In genomic region chr14:23307146-23307447, GRCh38 we compare ENCODE assay signal across 1 cellular context.
TF ChIP-seq lines count a peak whose summit lies in the region.

No MANE protein-coding gene starts in this region.

TF ChIP-seq in H1, 55 proteins besides CTCF, POLR2A, EP300 and RAD21:
- no peak for TF ChIP-seq SP2 (IDR thresholded peaks at IDR 0.05; ENCODE audit: low read length)
- no peak for TF ChIP-seq SAP30 (IDR thresholded peaks at IDR 0.05; ENCODE audit: insufficient read depth, insufficient replicate concordance, low read length)
- no peak for TF ChIP-seq MAX (IDR thresholded peaks at IDR 0.05)
- TF ChIP-seq NRF1 (IDR thresholded peaks at IDR 0.05; ENCODE audit: low read depth, low read length) = no peak
- no peak for TF ChIP-seq CBX8 (IDR thresholded peaks at IDR 0.05; ENCODE audit: borderline replicate concordance, low read depth, low read length)
- TF ChIP-seq CBX5 (IDR thresholded peaks at IDR 0.05; ENCODE audit: low read depth, low read length) = no peak
- no peak for TF ChIP-seq USF2 (IDR thresholded peaks at IDR 0.05; ENCODE audit: low read length)
- no peak for TF ChIP-seq ATF3 (IDR thresholded peaks at IDR 0.05; ENCODE audit: insufficient read depth, low read depth, low read length)
